9 cellular contexts compared by ENCODE assay signal in the genomic region with DNA sequence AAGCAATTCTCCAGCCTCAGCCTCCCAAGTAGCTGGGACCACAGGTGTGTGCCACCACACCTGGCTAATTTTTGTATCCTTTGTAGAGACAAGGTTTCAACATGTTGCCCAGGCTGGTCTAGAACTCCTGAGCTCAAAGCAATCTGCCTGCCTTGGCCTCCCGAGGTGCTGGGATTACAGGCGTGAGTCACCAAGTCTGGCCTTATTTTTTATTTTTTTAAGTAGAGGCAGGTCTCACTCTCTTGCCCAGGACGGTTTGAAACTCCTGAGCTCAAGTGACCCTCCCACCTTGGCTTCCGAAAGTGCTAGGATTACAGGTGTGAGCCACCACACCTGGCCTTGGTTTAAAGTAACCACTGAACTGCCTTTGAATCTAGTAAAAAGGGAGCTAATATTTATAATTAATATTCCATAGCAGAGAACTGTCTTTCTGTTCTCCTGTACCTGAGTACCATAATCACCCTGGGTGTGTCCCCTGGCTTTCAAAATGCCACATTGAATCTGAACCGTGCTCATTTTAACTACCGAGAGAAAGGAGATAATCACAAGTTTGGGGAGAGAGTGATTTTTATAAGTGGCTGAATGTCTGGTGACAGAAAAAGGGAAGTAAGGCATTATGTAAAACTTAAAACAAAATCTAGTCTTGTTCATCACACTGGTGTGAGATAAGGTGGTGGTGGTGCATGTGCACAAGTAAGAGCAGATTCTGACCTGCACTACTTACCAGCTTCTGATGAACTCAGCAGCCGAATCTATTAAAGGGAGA. TPM values are rescaled to one million over a fixed set of nuclear protein-coding genes. Genes with fewer than 3 reads are reported as not detected.
A peak's percentile ranks its signal among the peaks of the same experiment; 100 is the strongest.
DNase-seq lines count a peak whose midpoint lies in the region; ATAC-seq and TF ChIP-seq lines count a peak whose summit lies in the region.
"Had no signal": no experiment of that assay in that cellular context is flagged by ENCODE, and none has a peak within 500 bp of the region (broad histone marks: within the 10 kb centered on the region; RNA-seq: fewer than 3 reads in every experiment).

No MANE protein-coding gene starts in this region.

- intact Hi-C loops in OCI-LY7 (cut with micrococcal nuclease; ENCODE audit: unreplicated experiment): loop anchor here (2.0 kb wide), 2 partner anchors 49 to 81 kb away; no protein-coding TSS in a partner anchor

- H3K36me3 ChIP-seq in OCI-LY7 (ENCODE audit: insufficient read depth, low read length): no peaks in the 10 kb centered on the region

- H3K9me3 ChIP-seq in OCI-LY7 (ENCODE audit: low read length): no peaks in the 10 kb centered on the region

- H4K20me1 ChIP-seq in OCI-LY7 (ENCODE audit: insufficient read depth, low read length): peaks cover 4% of the 10 kb centered on the region; the same call in 1 of the 2 replicates

- H3K27ac ChIP-seq in OCI-LY7 (ENCODE audit: low read depth, low read length, poor library complexity, severe bottlenecking): peak overlapping the region; percentile 77

- H3K27ac Mint-ChIP-seq in stimulated activated memory B cell treated with anti-CD40 and anti-IgM and Interleukin-4, amounts not matched to agents 10 μg/mL and 1 μg/mL and 100 μg/mL, for 72 hours: peak overlapping the region; percentile 78

- peak overlapping the region; percentile 13 for H3K4me3 ChIP-seq in OCI-LY7 (ENCODE audit: low read depth, low read length, poor library complexity, severe bottlenecking)

- H3K9me3 Mint-ChIP-seq in stimulated activated memory B cell treated with anti-CD40 and anti-IgM and Interleukin-4, amounts not matched to agents 10 μg/mL and 1 μg/mL and 100 μg/mL, for 72 hours: no peaks in the 10 kb centered on the region

- peaks cover 36% of the 10 kb centered on the region; the same call in 1 of the 2 replicates for H3K79me2 ChIP-seq in OCI-LY7 (ENCODE audit: insufficient read depth, low read depth, low read length)

- no peak overlapping the region; the same call in 1 of the 2 replicates for H2AFZ ChIP-seq in OCI-LY7 (ENCODE audit: low read length)

- peak; percentile 77 for DNase-seq in OCI-LY7 (ENCODE audit: low spot score)
- no peak for DNase-seq in DMS53 (lab: John Stamatoyannopoulos, UW)
- DNase-seq: activated gamma-delta T cell treated with Interleukin-2 at 50 U/mL for 16 hours, NCI-H524 had no signal

- H3K4me3 Mint-ChIP-seq in stimulated activated memory B cell treated with anti-CD40 and anti-IgM and Interleukin-4, amounts not matched to agents 10 μg/mL and 1 μg/mL and 100 μg/mL, for 72 hours: no peak overlapping the region

- no peaks in the 10 kb centered on the region for H3K36me3 Mint-ChIP-seq in stimulated activated memory B cell treated with anti-CD40 and anti-IgM and Interleukin-4, amounts not matched to agents 10 μg/mL and 1 μg/mL and 100 μg/mL, for 72 hours

- CTCF ChIA-PET in OCI-LY7 (lab: Charles Lee; ENCODE audit: unreplicated experiment): interaction anchor here (0.6 kb wide), 1 partner anchor 223 kb away, joined by 3 read pairs; no protein-coding TSS in a partner anchor

- ATAC-seq in GM19043 (IDR thresholded peaks at IDR 0.05; ENCODE audit: low read depth, unreplicated experiment): peak; percentile 48
- peak; percentile 57 for ATAC-seq in HG02870 (IDR thresholded peaks at IDR 0.05; ENCODE audit: unreplicated experiment)
- ATAC-seq in stimulated activated memory B cell treated with anti-CD40 and anti-IgM and Interleukin-4, amounts not matched to agents 10 μg/mL and 1 μg/mL and 100 μg/mL, for 72 hours: peak; percentile 93
- ATAC-seq in GM21717 (IDR thresholded peaks at IDR 0.05; ENCODE audit: unreplicated experiment): no peak
- ATAC-seq in HG02588 (IDR thresholded peaks at IDR 0.05; ENCODE audit: unreplicated experiment): no peak

- BruUV-seq in OCI-LY7 (replicated peaks; lab: Mats Ljungman, UMichigan): no TSS peak

- H3K4me2 ChIP-seq in OCI-LY7 (ENCODE audit: low read length): peak overlapping the region; percentile 68

- POLR2A ChIA-PET in OCI-LY7 (lab: Charles Lee): interaction anchor here (0.7 to 6.0 kb wide), 7 partner anchors 10 to 82 kb away, joined by 4 to 36 read pairs (median 6); no protein-coding TSS in a partner anchor

- peaks cover 57% of the 10 kb centered on the region for H3K4me1 ChIP-seq in OCI-LY7 (ENCODE audit: insufficient read depth, low read length, poor library complexity, severe bottlenecking)

- H3K4me1 Mint-ChIP-seq in stimulated activated memory B cell treated with anti-CD40 and anti-IgM and Interleukin-4, amounts not matched to agents 10 μg/mL and 1 μg/mL and 100 μg/mL, for 72 hours: peaks cover 75% of the 10 kb centered on the region

- H3K9me2 ChIP-seq in OCI-LY7 (ENCODE audit: insufficient read depth, low read length): no peaks in the 10 kb centered on the region

- H3K27me3 Mint-ChIP-seq in stimulated activated memory B cell treated with anti-CD40 and anti-IgM and Interleukin-4, amounts not matched to agents 10 μg/mL and 1 μg/mL and 100 μg/mL, for 72 hours: no peaks in the 10 kb centered on the region

- no peak for TF ChIP-seq CTCF in OCI-LY7 (conservative IDR thresholded peaks at IDR 0.05; ENCODE audit: low read length)

RNA-seq across cellular contexts. Expression of a gene that starts 56.6 kb away (rescaled TPM):
- 5.5 and 8.6 TPM in 2 replicates for total RNA-seq in OCI-LY7 (2014; rRNA removed; shearing (Covaris generic))
- 36.6 and 42.0 TPM in 2 replicates for total RNA-seq in OCI-LY7 (2022)

Comparison
In these comparisons a context has a peak if more than half of its experiments do, and no peak if none do; other contexts are left out.
1. ATAC-seq: peak in GM19043 (single experiment), HG02870 (single experiment) and stimulated activated memory B cell treated with anti-CD40 and anti-IgM and Interleukin-4, amounts not matched to agents 10 μg/mL and 1 μg/mL and 100 μg/mL, for 72 hours (single experiment); none in GM21717 (single experiment) and HG02588 (single experiment).